In the genomic region with DNA sequence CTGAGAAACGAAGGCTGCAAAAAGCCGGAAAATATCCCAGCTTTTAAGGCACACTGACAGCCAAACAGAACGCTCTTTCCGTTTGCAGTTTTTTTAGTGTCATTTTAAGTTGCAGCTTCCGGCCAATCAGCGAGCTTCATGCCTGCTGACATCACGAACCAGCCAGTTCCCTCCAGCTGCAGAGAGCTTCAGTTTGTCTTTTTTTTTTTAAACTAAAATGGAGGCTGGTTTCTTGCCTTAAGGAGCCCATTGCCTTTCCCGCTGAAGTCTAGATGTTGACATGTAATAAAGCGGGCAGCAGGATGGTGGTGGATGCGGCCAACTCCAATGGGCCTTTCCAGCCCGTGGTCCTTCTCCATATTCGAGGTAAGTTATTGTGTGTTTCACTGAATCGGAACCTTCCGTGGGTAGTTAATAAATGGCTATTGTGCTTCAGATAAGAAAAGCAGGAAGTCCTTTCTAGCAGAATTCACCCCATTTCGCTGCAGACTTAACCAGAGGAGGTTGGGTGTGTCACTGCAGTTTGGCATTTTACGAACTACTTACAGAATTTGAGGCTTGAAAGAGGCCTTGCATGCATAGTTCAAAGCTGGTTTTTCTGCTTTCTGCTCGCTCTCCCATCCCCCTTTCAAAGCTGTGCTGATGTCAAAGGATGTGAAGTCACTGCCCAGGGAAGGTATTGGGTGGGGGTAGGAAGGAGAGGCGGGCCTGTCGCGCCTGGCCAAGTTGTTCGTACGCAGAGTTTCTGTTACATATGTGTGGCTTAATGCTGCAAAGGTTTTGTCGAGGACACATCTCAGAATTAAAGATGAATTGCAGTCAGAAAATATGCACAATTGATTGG, we compare ENCODE assay signal across 1 cellular context.
TF ChIP-seq lines count a peak whose summit lies in the region.

No MANE protein-coding gene starts in this region.

TF ChIP-seq in HepG2, 621 proteins besides CTCF, POLR2A, EP300 and RAD21 (continued from another document and continues in another):
- TF ChIP-seq, protein P1, sequence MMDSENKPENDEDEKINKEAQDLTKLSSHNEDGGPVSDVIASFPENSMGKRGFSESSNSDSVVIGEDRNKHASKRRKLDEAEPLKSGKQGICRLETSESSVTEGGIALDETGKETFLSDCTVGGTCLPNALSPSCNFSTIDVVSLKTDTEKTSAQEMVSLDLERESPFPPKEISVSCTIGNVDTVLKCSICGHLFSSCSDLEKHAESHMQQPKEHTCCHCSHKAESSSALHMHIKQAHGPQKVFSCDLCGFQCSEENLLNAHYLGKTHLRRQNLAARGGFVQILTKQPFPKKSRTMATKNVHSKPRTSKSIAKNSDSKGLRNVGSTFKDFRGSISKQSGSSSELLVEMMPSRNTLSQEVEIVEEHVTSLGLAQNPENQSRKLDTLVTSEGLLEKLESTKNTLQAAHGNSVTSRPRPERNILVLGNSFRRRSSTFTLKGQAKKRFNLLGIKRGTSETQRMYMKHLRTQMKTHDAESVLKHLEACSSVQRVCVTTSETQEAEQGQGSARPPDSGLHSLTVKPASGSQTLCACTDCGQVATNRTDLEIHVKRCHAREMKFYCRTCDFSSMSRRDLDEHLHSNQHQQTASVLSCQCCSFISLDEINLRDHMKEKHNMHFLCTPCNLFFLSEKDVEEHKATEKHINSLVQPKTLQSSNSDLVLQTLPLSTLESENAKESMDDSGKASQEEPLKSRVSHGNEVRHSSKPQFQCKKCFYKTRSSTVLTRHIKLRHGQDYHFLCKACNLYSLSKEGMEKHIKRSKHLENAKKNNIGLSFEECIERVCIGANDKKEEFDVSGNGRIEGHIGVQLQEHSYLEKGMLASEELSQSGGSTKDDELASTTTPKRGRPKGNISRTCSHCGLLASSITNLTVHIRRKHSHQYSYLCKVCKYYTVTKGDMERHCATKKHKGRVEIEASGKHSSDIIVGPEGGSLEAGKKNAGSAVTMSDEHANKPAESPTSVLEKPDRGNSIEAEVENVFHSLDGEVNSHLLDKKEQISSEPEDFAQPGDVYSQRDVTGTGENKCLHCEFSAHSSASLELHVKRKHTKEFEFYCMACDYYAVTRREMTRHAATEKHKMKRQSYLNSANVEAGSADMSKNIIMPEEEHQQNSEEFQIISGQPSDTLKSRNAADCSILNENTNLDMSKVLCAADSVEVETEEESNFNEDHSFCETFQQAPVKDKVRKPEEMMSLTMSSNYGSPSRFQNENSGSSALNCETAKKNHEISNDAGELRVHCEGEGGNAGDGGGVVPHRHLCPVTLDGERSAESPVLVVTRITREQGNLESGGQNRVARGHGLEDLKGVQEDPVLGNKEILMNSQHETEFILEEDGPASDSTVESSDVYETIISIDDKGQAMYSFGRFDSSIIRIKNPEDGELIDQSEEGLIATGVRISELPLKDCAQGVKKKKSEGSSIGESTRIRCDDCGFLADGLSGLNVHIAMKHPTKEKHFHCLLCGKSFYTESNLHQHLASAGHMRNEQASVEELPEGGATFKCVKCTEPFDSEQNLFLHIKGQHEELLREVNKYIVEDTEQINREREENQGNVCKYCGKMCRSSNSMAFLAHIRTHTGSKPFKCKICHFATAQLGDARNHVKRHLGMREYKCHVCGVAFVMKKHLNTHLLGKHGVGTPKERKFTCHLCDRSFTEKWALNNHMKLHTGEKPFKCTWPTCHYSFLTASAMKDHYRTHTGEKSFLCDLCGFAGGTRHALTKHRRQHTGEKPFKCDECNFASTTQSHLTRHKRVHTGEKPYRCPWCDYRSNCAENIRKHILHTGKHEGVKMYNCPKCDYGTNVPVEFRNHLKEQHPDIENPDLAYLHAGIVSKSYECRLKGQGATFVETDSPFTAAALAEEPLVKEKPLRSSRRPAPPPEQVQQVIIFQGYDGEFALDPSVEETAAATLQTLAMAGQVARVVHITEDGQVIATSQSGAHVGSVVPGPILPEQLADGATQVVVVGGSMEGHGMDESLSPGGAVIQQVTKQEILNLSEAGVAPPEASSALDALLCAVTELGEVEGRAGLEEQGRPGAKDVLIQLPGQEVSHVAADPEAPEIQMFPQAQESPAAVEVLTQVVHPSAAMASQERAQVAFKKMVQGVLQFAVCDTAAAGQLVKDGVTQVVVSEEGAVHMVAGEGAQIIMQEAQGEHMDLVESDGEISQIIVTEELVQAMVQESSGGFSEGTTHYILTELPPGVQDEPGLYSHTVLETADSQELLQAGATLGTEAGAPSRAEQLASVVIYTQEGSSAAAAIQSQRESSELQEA (CRISPR knock-in tag; IDR thresholded peaks at IDR 0.05; ENCODE audit: not compliant biosample characterization) = peak; percentile 66
- TF ChIP-seq NR2C2 (CRISPR knock-in tag; IDR thresholded peaks at IDR 0.05; ENCODE audit: borderline replicate concordance) (no peak), ATF7-NPFF (CRISPR knock-in tag; IDR thresholded peaks at IDR 0.05; ENCODE audit: low read depth) (no peak), XBP1 (CRISPR knock-in tag; IDR thresholded peaks at IDR 0.05) (no peak), ZNF652 (CRISPR knock-in tag; IDR thresholded peaks at IDR 0.05; ENCODE audit: borderline replicate concordance, low read depth) (no peak; the same call in 1 of the 2 replicates), ZNF34 (CRISPR knock-in tag; IDR thresholded peaks at IDR 0.05; ENCODE audit: borderline replicate concordance) (no peak), MBNL3 (CRISPR knock-in tag; conservative IDR thresholded peaks at IDR 0.05) (no peak), ATM (IDR thresholded peaks at IDR 0.05; ENCODE audit: borderline replicate concordance) (no peak), ZNF235 (CRISPR knock-in tag; IDR thresholded peaks at IDR 0.05; ENCODE audit: borderline replicate concordance) (peak; percentile 50; the same call in 1 of the 2 replicates)
- TF ChIP-seq, protein P2, sequence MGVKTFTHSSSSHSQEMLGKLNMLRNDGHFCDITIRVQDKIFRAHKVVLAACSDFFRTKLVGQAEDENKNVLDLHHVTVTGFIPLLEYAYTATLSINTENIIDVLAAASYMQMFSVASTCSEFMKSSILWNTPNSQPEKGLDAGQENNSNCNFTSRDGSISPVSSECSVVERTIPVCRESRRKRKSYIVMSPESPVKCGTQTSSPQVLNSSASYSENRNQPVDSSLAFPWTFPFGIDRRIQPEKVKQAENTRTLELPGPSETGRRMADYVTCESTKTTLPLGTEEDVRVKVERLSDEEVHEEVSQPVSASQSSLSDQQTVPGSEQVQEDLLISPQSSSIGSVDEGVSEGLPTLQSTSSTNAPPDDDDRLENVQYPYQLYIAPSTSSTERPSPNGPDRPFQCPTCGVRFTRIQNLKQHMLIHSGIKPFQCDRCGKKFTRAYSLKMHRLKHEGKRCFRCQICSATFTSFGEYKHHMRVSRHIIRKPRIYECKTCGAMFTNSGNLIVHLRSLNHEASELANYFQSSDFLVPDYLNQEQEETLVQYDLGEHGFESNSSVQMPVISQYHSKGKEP (CRISPR knock-in tag; IDR thresholded peaks at IDR 0.05) = 0 out of 2 replicates have a peak, but pooled peaks have one; percentile 17
- TF ChIP-seq, protein P3, sequence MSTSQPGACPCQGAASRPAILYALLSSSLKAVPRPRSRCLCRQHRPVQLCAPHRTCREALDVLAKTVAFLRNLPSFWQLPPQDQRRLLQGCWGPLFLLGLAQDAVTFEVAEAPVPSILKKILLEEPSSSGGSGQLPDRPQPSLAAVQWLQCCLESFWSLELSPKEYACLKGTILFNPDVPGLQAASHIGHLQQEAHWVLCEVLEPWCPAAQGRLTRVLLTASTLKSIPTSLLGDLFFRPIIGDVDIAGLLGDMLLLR (CRISPR knock-in tag; IDR thresholded peaks at IDR 0.05) = no peak
- TF ChIP-seq, protein P4, sequence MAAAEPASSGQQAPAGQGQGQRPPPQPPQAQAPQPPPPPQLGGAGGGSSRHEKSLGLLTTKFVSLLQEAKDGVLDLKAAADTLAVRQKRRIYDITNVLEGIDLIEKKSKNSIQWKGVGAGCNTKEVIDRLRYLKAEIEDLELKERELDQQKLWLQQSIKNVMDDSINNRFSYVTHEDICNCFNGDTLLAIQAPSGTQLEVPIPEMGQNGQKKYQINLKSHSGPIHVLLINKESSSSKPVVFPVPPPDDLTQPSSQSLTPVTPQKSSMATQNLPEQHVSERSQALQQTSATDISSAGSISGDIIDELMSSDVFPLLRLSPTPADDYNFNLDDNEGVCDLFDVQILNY (CRISPR knock-in tag; conservative IDR thresholded peaks at IDR 0.05) = 0 out of 2 replicates have a peak, but pooled peaks have one; percentile 18
- TF ChIP-seq, protein P5, sequence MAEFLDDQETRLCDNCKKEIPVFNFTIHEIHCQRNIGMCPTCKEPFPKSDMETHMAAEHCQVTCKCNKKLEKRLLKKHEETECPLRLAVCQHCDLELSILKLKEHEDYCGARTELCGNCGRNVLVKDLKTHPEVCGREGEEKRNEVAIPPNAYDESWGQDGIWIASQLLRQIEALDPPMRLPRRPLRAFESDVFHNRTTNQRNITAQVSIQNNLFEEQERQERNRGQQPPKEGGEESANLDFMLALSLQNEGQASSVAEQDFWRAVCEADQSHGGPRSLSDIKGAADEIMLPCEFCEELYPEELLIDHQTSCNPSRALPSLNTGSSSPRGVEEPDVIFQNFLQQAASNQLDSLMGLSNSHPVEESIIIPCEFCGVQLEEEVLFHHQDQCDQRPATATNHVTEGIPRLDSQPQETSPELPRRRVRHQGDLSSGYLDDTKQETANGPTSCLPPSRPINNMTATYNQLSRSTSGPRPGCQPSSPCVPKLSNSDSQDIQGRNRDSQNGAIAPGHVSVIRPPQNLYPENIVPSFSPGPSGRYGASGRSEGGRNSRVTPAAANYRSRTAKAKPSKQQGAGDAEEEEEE (CRISPR knock-in tag; IDR thresholded peaks at IDR 0.05; ENCODE audit: borderline replicate concordance) = no peak
- TF ChIP-seq, protein P6, sequence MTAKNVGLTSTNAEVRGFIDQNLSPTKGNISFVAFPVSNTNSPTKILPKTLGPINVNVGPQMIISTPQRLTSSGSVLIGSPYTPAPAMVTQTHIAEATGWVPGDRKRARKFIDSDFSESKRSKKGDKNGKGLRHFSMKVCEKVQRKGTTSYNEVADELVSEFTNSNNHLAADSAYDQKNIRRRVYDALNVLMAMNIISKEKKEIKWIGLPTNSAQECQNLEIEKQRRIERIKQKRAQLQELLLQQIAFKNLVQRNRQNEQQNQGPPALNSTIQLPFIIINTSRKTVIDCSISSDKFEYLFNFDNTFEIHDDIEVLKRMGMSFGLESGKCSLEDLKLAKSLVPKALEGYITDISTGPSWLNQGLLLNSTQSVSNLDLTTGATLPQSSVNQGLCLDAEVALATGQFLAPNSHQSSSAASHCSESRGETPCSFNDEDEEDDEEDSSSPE (CRISPR knock-in tag; IDR thresholded peaks at IDR 0.05) = peak; percentile 32; the same call in 1 of the 2 replicates
- TF ChIP-seq, protein P7, sequence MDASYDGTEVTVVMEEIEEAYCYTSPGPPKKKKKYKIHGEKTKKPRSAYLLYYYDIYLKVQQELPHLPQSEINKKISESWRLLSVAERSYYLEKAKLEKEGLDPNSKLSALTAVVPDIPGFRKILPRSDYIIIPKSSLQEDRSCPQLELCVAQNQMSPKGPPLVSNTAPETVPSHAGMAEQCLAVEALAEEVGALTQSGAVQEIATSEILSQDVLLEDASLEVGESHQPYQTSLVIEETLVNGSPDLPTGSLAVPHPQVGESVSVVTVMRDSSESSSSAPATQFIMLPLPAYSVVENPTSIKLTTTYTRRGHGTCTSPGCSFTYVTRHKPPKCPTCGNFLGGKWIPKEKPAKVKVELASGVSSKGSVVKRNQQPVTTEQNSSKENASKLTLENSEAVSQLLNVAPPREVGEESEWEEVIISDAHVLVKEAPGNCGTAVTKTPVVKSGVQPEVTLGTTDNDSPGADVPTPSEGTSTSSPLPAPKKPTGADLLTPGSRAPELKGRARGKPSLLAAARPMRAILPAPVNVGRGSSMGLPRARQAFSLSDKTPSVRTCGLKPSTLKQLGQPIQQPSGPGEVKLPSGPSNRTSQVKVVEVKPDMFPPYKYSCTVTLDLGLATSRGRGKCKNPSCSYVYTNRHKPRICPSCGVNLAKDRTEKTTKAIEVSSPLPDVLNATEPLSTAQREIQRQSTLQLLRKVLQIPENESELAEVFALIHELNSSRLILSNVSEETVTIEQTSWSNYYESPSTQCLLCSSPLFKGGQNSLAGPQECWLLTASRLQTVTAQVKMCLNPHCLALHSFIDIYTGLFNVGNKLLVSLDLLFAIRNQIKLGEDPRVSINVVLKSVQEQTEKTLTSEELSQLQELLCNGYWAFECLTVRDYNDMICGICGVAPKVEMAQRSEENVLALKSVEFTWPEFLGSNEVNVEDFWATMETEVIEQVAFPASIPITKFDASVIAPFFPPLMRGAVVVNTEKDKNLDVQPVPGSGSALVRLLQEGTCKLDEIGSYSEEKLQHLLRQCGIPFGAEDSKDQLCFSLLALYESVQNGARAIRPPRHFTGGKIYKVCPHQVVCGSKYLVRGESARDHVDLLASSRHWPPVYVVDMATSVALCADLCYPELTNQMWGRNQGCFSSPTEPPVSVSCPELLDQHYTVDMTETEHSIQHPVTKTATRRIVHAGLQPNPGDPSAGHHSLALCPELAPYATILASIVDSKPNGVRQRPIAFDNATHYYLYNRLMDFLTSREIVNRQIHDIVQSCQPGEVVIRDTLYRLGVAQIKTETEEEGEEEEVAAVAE (CRISPR knock-in tag; IDR thresholded peaks at IDR 0.05; ENCODE audit: borderline replicate concordance) = 0 out of 2 replicates have a peak, but pooled peaks have one; percentile 53
- TF ChIP-seq, protein P8, sequence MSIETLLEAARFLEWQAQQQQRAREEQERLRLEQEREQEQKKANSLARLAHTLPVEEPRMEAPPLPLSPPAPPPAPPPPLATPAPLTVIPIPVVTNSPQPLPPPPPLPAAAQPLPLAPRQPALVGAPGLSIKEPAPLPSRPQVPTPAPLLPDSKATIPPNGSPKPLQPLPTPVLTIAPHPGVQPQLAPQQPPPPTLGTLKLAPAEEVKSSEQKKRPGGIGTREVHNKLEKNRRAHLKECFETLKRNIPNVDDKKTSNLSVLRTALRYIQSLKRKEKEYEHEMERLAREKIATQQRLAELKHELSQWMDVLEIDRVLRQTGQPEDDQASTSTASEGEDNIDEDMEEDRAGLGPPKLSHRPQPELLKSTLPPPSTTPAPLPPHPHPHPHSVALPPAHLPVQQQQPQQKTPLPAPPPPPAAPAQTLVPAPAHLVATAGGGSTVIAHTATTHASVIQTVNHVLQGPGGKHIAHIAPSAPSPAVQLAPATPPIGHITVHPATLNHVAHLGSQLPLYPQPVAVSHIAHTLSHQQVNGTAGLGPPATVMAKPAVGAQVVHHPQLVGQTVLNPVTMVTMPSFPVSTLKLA (IDR thresholded peaks at IDR 0.05) = no peak
- TF ChIP-seq, protein P9, sequence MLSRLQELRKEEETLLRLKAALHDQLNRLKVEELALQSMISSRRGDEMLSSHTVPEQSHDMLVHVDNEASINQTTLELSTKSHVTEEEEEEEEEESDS (CRISPR knock-in tag; IDR thresholded peaks at IDR 0.05; ENCODE audit: borderline replicate concordance) = 0 out of 2 replicates have a peak, but pooled peaks have one; percentile 12
- TF ChIP-seq, protein P10, sequence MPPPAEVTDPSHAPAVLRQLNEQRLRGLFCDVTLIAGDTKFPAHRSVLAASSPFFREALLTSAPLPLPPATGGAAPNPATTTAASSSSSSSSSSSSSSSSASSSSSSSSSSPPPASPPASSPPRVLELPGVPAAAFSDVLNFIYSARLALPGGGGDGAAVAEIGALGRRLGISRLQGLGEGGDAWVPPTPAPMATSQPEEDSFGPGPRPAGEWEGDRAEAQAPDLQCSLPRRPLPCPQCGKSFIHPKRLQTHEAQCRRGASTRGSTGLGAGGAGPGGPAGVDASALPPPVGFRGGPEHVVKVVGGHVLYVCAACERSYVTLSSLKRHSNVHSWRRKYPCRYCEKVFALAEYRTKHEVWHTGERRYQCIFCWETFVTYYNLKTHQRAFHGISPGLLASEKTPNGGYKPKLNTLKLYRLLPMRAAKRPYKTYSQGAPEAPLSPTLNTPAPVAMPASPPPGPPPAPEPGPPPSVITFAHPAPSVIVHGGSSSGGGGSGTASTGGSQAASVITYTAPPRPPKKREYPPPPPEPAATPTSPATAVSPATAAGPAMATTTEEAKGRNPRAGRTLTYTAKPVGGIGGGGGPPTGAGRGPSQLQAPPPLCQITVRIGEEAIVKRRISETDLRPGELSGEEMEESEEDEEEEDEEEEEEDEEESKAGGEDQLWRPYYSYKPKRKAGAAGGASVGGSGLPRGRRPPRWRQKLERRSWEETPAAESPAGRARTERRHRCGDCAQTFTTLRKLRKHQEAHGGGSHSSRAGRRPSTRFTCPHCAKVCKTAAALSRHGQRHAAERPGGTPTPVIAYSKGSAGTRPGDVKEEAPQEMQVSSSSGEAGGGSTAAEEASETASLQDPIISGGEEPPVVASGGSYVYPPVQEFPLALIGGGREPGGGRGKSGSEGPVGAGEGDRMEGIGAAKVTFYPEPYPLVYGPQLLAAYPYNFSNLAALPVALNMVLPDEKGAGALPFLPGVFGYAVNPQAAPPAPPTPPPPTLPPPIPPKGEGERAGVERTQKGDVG (CRISPR knock-in tag; IDR thresholded peaks at IDR 0.05; ENCODE audit: borderline replicate concordance) = 0 out of 2 replicates have a peak, but pooled peaks have one; percentile 14
